Comparison of ENCODE assay signal across 8 cellular contexts in genomic region chr7:36389371-36390198, GRCh38. TPM values are rescaled to one million over a fixed set of nuclear protein-coding genes. Genes with fewer than 3 reads are reported as not detected.
DNase-seq lines count a peak whose midpoint lies in the region; ATAC-seq and TF ChIP-seq lines count a peak whose summit lies in the region.

Gene ANLN, plus strand, starts transcription at chr7:36389862. Its CDS starts 165 bp downstream, at chr7:36390027.

- TF ChIP-seq CTCF in epithelial cell of proximal tubule (conservative IDR thresholded peaks at IDR 0.05; ENCODE audit: low read depth, low read length) = no peak

- peak; percentile 75 for ATAC-seq in GM21515 (IDR thresholded peaks at IDR 0.05; ENCODE audit: unreplicated experiment)

- DNase-seq in DMS 273 treated with DMSO at 0.1 percent for 48 hours (lab: John Stamatoyannopoulos, UW) = peak; percentile 92
- peak; percentile 91 for DNase-seq in HuH-7 (ENCODE audit: low spot score)
- peak; percentile 93 for DNase-seq in OCI-M1 (lab: John Stamatoyannopoulos, UW)
- peak; percentile 89 for DNase-seq in activated T-cell treated with anti-CD3 and anti-CD28 coated beads for 48 hours (ENCODE audit: low read depth)
- no peak for DNase-seq in epithelial cell of proximal tubule (ENCODE audit: low read depth)
- peak; percentile 93 for DNase-seq in mucosa of gallbladder (ENCODE audit: low spot score)
- DNase-seq in stimulated activated CD8-positive, alpha-beta memory T cell treated with anti-CD3 and anti-CD28 coated beads, Interleukin-4, amount 100 ng/mL, for 1 hour (ENCODE audit: low read depth in 2 of 2, low spot score in 1 of 2) = peak; percentile 41 to 72

- H3K4me3 ChIP-seq in epithelial cell of proximal tubule (ENCODE audit: low read depth, low read length) = peak within 1 kb of the TSS; percentile 88

RNA-seq across cellular contexts. Expression of gene ANLN, which starts in this region (rescaled TPM):
- total RNA-seq in epithelial cell of proximal tubule (155 and 187 TPM in 2 replicates), mucosa of gallbladder (4.1 TPM)

Comparison
In these comparisons a context has a peak if more than half of its experiments do, and no peak if none do; other contexts are left out.
1. RNA of gene ANLN (total RNA-seq): 155 to 187 TPM in epithelial cell of proximal tubule; 4.1 TPM in mucosa of gallbladder (single experiment); every median in the first group is over 10 times any median in the second.